Comparison of ENCODE assay signal across 8 cellular contexts in genomic region chr20:58693226-58694006, GRCh38. TPM values are rescaled to one million over a fixed set of nuclear protein-coding genes. Genes with fewer than 3 reads are reported as not detected.
DNase-seq lines count a peak whose midpoint lies in the region; ATAC-seq, FAIRE-seq and TF ChIP-seq lines count a peak whose summit lies in the region.

No MANE protein-coding gene starts in this region.

- H3K27me3 ChIP-seq in adrenal gland: no peaks in the 10 kb centered on the region

- peaks cover 18% of the 10 kb centered on the region for H3K4me1 Mint-ChIP-seq in stimulated activated naive CD8-positive, alpha-beta T cell treated with anti-CD3 and anti-CD28 coated beads, Interleukin-15, Interleukin-2, amounts not matched to agents 100 ng/mL and 50 ng/mL, for 24 hours (ENCODE audit: low read depth)

- POLR2A ChIA-PET in A549 (lab: Yijun Ruan, JAX): interaction anchor here (1.2 kb wide), 1 partner anchor 42 kb away, joined by 5 read pairs; the partner anchor contains the start of gene STX16

- no peaks in the 10 kb centered on the region for H3K9me3 Mint-ChIP-seq in stimulated activated naive CD8-positive, alpha-beta T cell treated with anti-CD3 and anti-CD28 coated beads, Interleukin-15, Interleukin-2, amounts not matched to agents 100 ng/mL and 50 ng/mL, for 24 hours

- FAIRE-seq in A549 (lab: Jason Lieb, UNC): no peak

- H3K4me3 ChIP-seq in A549 (peak overlapping the region; percentile 80), adrenal gland (peak overlapping the region in 2 of 4 donors; percentile 9 to 60)

- H3K27me3 Mint-ChIP-seq in stimulated activated naive CD8-positive, alpha-beta T cell treated with anti-CD3 and anti-CD28 coated beads, Interleukin-15, Interleukin-2, amounts not matched to agents 100 ng/mL and 50 ng/mL, for 24 hours: no peaks in the 10 kb centered on the region

- CTCF ChIA-PET in A549 (lab: Yijun Ruan, JAX): interaction anchor here (0.7 to 2.6 kb wide), 11 partner anchors 10 to 456 kb away, joined by 3 to 8 read pairs (median 3); partner anchors contain the start of gene STX16

- no peak for TF ChIP-seq CTCF in A549 (IDR thresholded peaks at IDR 0.05)
- TF ChIP-seq CTCF in adrenal gland (IDR thresholded peaks at IDR 0.05): no peak

- 91% methylated on average over 12 of the region's 51 CpGs for WGBS in A549 (ENCODE audit: missing lambda C conversion rate)
- WGBS in adrenal gland, 4 donors: 46 to 79% (median 49%) methylated on average over 9 to 51 of the region's 51 CpGs

- H3K4me3 Mint-ChIP-seq in stimulated activated naive CD8-positive, alpha-beta T cell treated with anti-CD3 and anti-CD28 coated beads, Interleukin-15, Interleukin-2, amounts not matched to agents 100 ng/mL and 50 ng/mL, for 24 hours: peak overlapping the region; percentile 76

- intact Hi-C loops in adrenal gland (cut with DNase I): loop anchor here in 1 of 2 donors (5.0 kb wide), 1 partner anchor 46 kb away; no protein-coding TSS in a partner anchor

- DNase-seq in A549 (ENCODE audit: low read depth in 1 of 2, low spot score in 1 of 2): peak; percentile 6 to 24
- DNase-seq in HuH-7 (ENCODE audit: low spot score): peak; percentile 44
- peak in 6 of 7 donors; percentile 22 to 56 (median 32) for DNase-seq in adrenal gland
- DNase-seq in islet precursor cell: peak; percentile 60
- DNase-seq in foreskin melanocyte: no peak
- no peak for DNase-seq in NCI-H345 (lab: John Stamatoyannopoulos, UW)

- TF ChIP-seq POLR2A in A549 (IDR thresholded peaks at IDR 0.05; ENCODE audit: low read length): no peak
- no peak for TF ChIP-seq POLR2A in adrenal gland (IDR thresholded peaks at IDR 0.05)

- H3K9me3 ChIP-seq in A549 (no peaks in the 10 kb centered on the region), adrenal gland (replicated peaks in 1 of 3) (no peaks in the 10 kb centered on the region)

- H3K27ac Mint-ChIP-seq in stimulated activated naive CD8-positive, alpha-beta T cell treated with anti-CD3 and anti-CD28 coated beads, Interleukin-15, Interleukin-2, amounts not matched to agents 100 ng/mL and 50 ng/mL, for 24 hours: peak overlapping the region; percentile 69

- H3K36me3 ChIP-seq in adrenal gland (replicated peaks in 1 of 2): peaks cover 0 to 30% of the 10 kb centered on the region in 2 donors

- peak; percentile 51 to 52; a peak in 5 of 6 replicates for ATAC-seq in A549
- peak; percentile 15 for ATAC-seq in GM18909 (IDR thresholded peaks at IDR 0.05; ENCODE audit: poor library complexity, unreplicated experiment)

- H3K4me2 ChIP-seq in A549: peak overlapping the region; percentile 88

- H3K27ac ChIP-seq in A549 (peak overlapping the region; percentile 97 to 98), adrenal gland (peak overlapping the region in 3 of 5 donors; percentile 37 to 98 (median 47))

- H3K36me3 Mint-ChIP-seq in stimulated activated naive CD8-positive, alpha-beta T cell treated with anti-CD3 and anti-CD28 coated beads, Interleukin-15, Interleukin-2, amounts not matched to agents 100 ng/mL and 50 ng/mL, for 24 hours (ENCODE audit: low read depth): peaks cover 4% of the 10 kb centered on the region

- TF ChIP-seq EP300 in A549 (IDR thresholded peaks at IDR 0.05): no peak

- peaks cover 20% of the 10 kb centered on the region for H3K4me1 ChIP-seq in A549
- peaks cover 10 to 25% of the 10 kb centered on the region in 2 donors for H3K4me1 ChIP-seq in adrenal gland (replicated peaks in 1 of 2)

- no peak for TF ChIP-seq RAD21 in A549 (conservative IDR thresholded peaks at IDR 0.05 in 1 of 2, IDR thresholded peaks at IDR 0.05 in 1 of 2)

TF ChIP-seq in A549, 52 proteins besides CTCF, POLR2A, EP300 and RAD21:
- TF ChIP-seq SREBF2 (IDR thresholded peaks at IDR 0.05) (no peak), POLR2AphosphoS2 (conservative IDR thresholded peaks at IDR 0.05; ENCODE audit: low read length) (no peak), KDM1A (IDR thresholded peaks at IDR 0.05; ENCODE audit: low read depth) (no peak), JUNB (IDR thresholded peaks at IDR 0.05) (no peak), RCOR1 (IDR thresholded peaks at IDR 0.05; ENCODE audit: low read depth, low read length) (no peak), BCL3 (IDR thresholded peaks at IDR 0.05) (no peak), TP53 (CRISPR knock-in tag; IDR thresholded peaks at IDR 0.05) (no peak), ZNF302 (CRISPR knock-in tag; IDR thresholded peaks at IDR 0.05) (no peak)

RNA-seq across cellular contexts. Expression of gene NPEPL1, which starts 0.8 kb away (rescaled TPM):
- polyA plus RNA-seq in A549 (2011; rRNA removed) (8.6 and 10.6 TPM in 2 replicates), A549 (2017; fragmentation: RNase III; extraction: RNeasy Plus Mini Kit Qiagen cat#74134 plus additional on column Dnase treatment) (31.5 to 40.3 TPM (median 34.6 TPM) in 3 replicates), adrenal gland (100 to 1,000 TPM in 2 of 3 donors, 1 to 10 TPM in 1; 9.3 to 158 (median 104) TPM)
- polyA plus RNA-seq in A549 (2012; cell fraction: cytosol; rRNA removed): 10.2 and 13.4 TPM in 2 replicates
- polyA plus RNA-seq in A549 (2012; cell fraction: nucleus; rRNA removed): 65.1 and 84.8 TPM in 2 replicates
- polyA minus RNA-seq in A549 (2011; rRNA and poly(A)+ RNA removed): 11.4 and 13.9 TPM in 2 replicates
- 10 to 100 TPM; 16.1 to 63.5 (median 35.2) TPM for total RNA-seq in adrenal gland

RNA-seq across cellular contexts. Expression of gene STX16, which starts 42.3 kb away (rescaled TPM):
- polyA plus RNA-seq in A549 (2011; rRNA removed) (63.0 and 71.6 TPM in 2 replicates), A549 (2017; fragmentation: RNase III; extraction: RNeasy Plus Mini Kit Qiagen cat#74134 plus additional on column Dnase treatment) (65.1 to 79.0 TPM (median 68.5 TPM) in 3 replicates), adrenal gland (100 to 1,000 TPM in 1 of 3 donors, 10 to 100 TPM in 2; 33.4 to 134 (median 82.5) TPM)
- polyA plus RNA-seq in A549 (2012; cell fraction: cytosol; rRNA removed): 33.2 and 35.8 TPM in 2 replicates
- 41.9 and 63.5 TPM in 2 replicates for polyA plus RNA-seq in A549 (2012; cell fraction: nucleus; rRNA removed)
- polyA minus RNA-seq in A549 (2011; rRNA and poly(A)+ RNA removed): 15.5 and 20.0 TPM in 2 replicates
- 10 to 100 TPM; 29.3 to 65.2 (median 43.6) TPM for total RNA-seq in adrenal gland

Comparison
In these comparisons a context has a peak if more than half of its experiments do, and no peak if none do; other contexts are left out.
1. DNase-seq: peak in A549 (2 of 2), HuH-7 (single experiment), adrenal gland (6 of 7) and islet precursor cell (single experiment); none in foreskin melanocyte (single experiment) and NCI-H345 (single experiment).